ENCODE assay signal across 11 cellular contexts in the genomic region with DNA sequence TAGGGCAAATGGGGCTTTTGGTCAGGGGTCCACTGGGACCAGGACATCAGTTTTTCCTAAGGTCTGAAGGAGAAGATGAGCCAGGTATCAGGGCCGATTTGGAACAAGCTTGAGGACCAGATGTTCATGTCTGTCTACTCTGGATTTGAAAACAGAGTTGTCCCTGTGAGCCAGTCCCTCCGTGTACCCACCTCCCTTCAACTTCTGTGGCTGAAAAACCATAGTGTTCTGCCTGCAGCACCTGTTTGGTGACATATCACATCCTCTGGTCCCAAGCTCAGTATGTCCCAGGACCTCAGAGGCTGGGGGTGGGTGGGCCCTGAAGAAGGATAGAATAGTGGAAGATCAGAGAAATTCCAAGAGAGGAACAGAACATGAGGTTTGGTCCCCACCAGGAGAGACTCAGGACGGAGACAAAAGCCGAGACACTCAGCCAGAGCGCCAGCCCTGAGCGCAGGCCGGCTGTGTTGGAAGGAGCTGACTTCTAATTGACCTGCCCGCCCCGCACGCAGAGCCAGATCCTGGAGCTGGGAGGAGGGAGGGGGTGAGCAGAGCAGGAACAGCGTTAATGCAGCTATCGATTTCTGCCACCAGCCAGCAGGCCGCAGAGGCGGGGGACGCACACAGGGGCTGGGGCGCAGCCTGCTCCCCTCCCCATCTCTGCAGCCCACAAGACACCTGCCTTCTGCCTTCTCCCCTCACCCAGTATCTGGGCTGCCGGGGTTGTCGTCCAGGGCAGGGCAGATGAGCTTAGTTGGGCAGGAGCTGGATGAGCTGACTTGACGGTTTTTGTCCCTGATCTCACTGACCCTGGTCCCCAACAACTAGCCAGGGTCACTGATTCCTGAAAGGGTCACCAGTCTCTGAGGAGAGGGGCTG. TPM values are rescaled to one million over a fixed set of nuclear protein-coding genes. Genes with fewer than 3 reads are reported as not detected.
DNase-seq lines count a peak whose midpoint lies in the region; ATAC-seq and TF ChIP-seq lines count a peak whose summit lies in the region.
"Had no signal": no experiment of that assay in that cellular context is flagged by ENCODE, and none has a peak within 500 bp of the region (broad histone marks: within the 10 kb centered on the region; RNA-seq: fewer than 3 reads in every experiment).

No MANE protein-coding gene starts in this region.

- H4K91ac ChIP-seq in mesenchymal stem cell (ENCODE audit: low read length), result no peak overlapping the region

- H3K4me1 ChIP-seq in mesenchymal stem cell (ENCODE audit: control insufficient read depth, insufficient read depth, low read depth, low read length), result peaks cover 73% of the 10 kb centered on the region

- H3K4me1 Mint-ChIP-seq in brain, result peaks cover 90% of the 10 kb centered on the region
- H3K4me1 Mint-ChIP-seq in naive thymus-derived CD8-positive, alpha-beta T cell, result peaks cover 0 to 26% (median 3%) of the 10 kb centered on the region in 4 donors

- H3K79me1 ChIP-seq in mesenchymal stem cell (replicated peaks; ENCODE audit: low read length, poor library complexity, severe bottlenecking), result peaks cover 3% of the 10 kb centered on the region

- no peaks in the 10 kb centered on the region for H3K27me3 ChIP-seq in mesenchymal stem cell (ENCODE audit: control insufficient read depth in 1 of 2, insufficient read depth in 1 of 2, low read length in 2 of 2)

- H3K9ac ChIP-seq in mesenchymal stem cell (ENCODE audit: low read length), result peak overlapping the region; percentile 19

- no peaks in the 10 kb centered on the region for H3K9me3 Mint-ChIP-seq in brain
- no peaks in the 10 kb centered on the region for H3K9me3 Mint-ChIP-seq in naive thymus-derived CD8-positive, alpha-beta T cell
- H3K9me3 Mint-ChIP-seq: activated CD8-positive, alpha-beta T cell treated with anti-CD3 and anti-CD28 coated beads for 36 hours had no signal

- peaks cover 23% of the 10 kb centered on the region for H3K36me3 Mint-ChIP-seq in brain
- H3K36me3 Mint-ChIP-seq in naive thymus-derived CD8-positive, alpha-beta T cell, result no peaks in the 10 kb centered on the region

- H3K27me3 Mint-ChIP-seq in brain, result peaks cover 4% of the 10 kb centered on the region
- no peaks in the 10 kb centered on the region for H3K27me3 Mint-ChIP-seq in naive thymus-derived CD8-positive, alpha-beta T cell
- H3K27me3 Mint-ChIP-seq: activated CD8-positive, alpha-beta T cell treated with anti-CD3 and anti-CD28 coated beads for 36 hours had no signal

- no peak overlapping the region for H2AK5ac ChIP-seq in mesenchymal stem cell (ENCODE audit: low read length, severe bottlenecking)

- no peak for TF ChIP-seq RAD21 in Ishikawa (IDR thresholded peaks at IDR 0.05; ENCODE audit: low read depth)

- H2BK15ac ChIP-seq in mesenchymal stem cell (ENCODE audit: low read depth, poor library complexity, severe bottlenecking), result no peak overlapping the region

- H2AFZ ChIP-seq in mesenchymal stem cell (ENCODE audit: low read depth, low read length), result no peak overlapping the region

- no peak overlapping the region for H2BK12ac ChIP-seq in mesenchymal stem cell (ENCODE audit: low read length in 2 of 2)

- 74% methylated on average over 16 of the region's 19 CpGs for WGBS in mesenchymal stem cell

- DNase-seq in mesenchymal stem cell, result no peak
- peak in 17 of 49 donors; percentile 33 to 66 (median 43) for DNase-seq in substantia nigra (lab: John Stamatoyannopoulos, UW)
- no peak for DNase-seq in naive thymus-derived CD8-positive, alpha-beta T cell
- no peak for DNase-seq in islet precursor cell
- DNase-seq: activated CD8-positive, alpha-beta T cell treated with anti-CD3 and anti-CD28 coated beads for 36 hours; GDM1; RPMI8226; stimulated activated CD4-positive, alpha-beta T cell treated with anti-CD3 and anti-CD28 coated beads, Interleukin-1b, Interleukin-23, amount 100 ng/mL, for 48 hours had no signal

- H3K36me3 ChIP-seq in mesenchymal stem cell (ENCODE audit: control insufficient read depth in 1 of 2, insufficient read depth in 2 of 2, low read depth in 1 of 2, low read length in 2 of 2), result peaks cover 27 to 71% of the 10 kb centered on the region in 2 experiments

- no peak for TF ChIP-seq EP300 in Ishikawa (IDR thresholded peaks at IDR 0.05; ENCODE audit: borderline replicate concordance)

- peak overlapping the region; percentile 22 for H3K27ac ChIP-seq in mesenchymal stem cell (ENCODE audit: low read length, poor library complexity, severe bottlenecking)
- peak overlapping the region; percentile 100 for H3K27ac ChIP-seq in substantia nigra (ENCODE audit: low read depth, low read length, poor library complexity, severe bottlenecking)

- TF ChIP-seq CTCF in brain (conservative IDR thresholded peaks at IDR 0.05), result no peak

- POLR2A ChIA-PET in naive thymus-derived CD8-positive, alpha-beta T cell (lab: Charles Lee), result interaction anchor here (0.8 to 1.1 kb wide), 2 partner anchors 40 to 112 kb away, joined by 3 to 4 read pairs; no protein-coding TSS in a partner anchor

- H3K4me3 ChIP-seq in mesenchymal stem cell (ENCODE audit: insufficient read depth in 1 of 2, low read depth in 1 of 2, low read length in 2 of 2), result peak overlapping the region in 1 of 2 experiments; percentile 19

- peak overlapping the region in 1 of 2 experiments; percentile 1 for H3K18ac ChIP-seq in mesenchymal stem cell (ENCODE audit: low read depth in 1 of 2, low read length in 2 of 2)

- H3K4me2 ChIP-seq in mesenchymal stem cell (ENCODE audit: low read length, poor library complexity, severe bottlenecking), result no peak overlapping the region

- no peak overlapping the region for H3K4ac ChIP-seq in mesenchymal stem cell (ENCODE audit: low read depth in 1 of 2, low read length in 2 of 2)

- H3K4me3 Mint-ChIP-seq in brain, result peak overlapping the region; percentile 63 to 83 (median 77)
- no peak overlapping the region for H3K4me3 Mint-ChIP-seq in naive thymus-derived CD8-positive, alpha-beta T cell
- H3K4me3 Mint-ChIP-seq: activated CD8-positive, alpha-beta T cell treated with anti-CD3 and anti-CD28 coated beads for 36 hours had no signal

- H3K23ac ChIP-seq in mesenchymal stem cell (ENCODE audit: low read length in 2 of 2), result peak overlapping the region in 1 of 2 experiments; percentile 14

- H2BK5ac ChIP-seq in mesenchymal stem cell (ENCODE audit: low read depth, low read length, poor library complexity, severe bottlenecking), result no peak overlapping the region

- peak overlapping the region in 1 of 2 experiments; percentile 46 for H3K14ac ChIP-seq in mesenchymal stem cell (ENCODE audit: low read length in 2 of 2)

- H3K9me3 ChIP-seq in mesenchymal stem cell (ENCODE audit: control insufficient read depth, low read length), result no peaks in the 10 kb centered on the region

- no peak overlapping the region for H4K8ac ChIP-seq in mesenchymal stem cell (ENCODE audit: low read length)

- H3K27ac Mint-ChIP-seq in brain, result peak overlapping the region; percentile 98 to 99 (median 99)
- H3K27ac Mint-ChIP-seq in naive thymus-derived CD8-positive, alpha-beta T cell, result peak overlapping the region in 4 of 10 donors; percentile 8 to 25 (median 22)
- H3K27ac Mint-ChIP-seq: activated CD8-positive, alpha-beta T cell treated with anti-CD3 and anti-CD28 coated beads for 36 hours had no signal

- ATAC-seq in HG03439 (IDR thresholded peaks at IDR 0.05; ENCODE audit: unreplicated experiment), result no peak
- ATAC-seq in naive thymus-derived CD8-positive, alpha-beta T cell, result no peak
- ATAC-seq: activated CD8-positive, alpha-beta T cell treated with anti-CD3 and anti-CD28 coated beads for 36 hours had no signal

- H2BK120ac ChIP-seq in mesenchymal stem cell (ENCODE audit: low read depth, low read length), result no peak overlapping the region

TF ChIP-seq in Ishikawa, 13 proteins besides CTCF, POLR2A, EP300 and RAD21 (continues in another document):
- TF ChIP-seq, protein P1, sequence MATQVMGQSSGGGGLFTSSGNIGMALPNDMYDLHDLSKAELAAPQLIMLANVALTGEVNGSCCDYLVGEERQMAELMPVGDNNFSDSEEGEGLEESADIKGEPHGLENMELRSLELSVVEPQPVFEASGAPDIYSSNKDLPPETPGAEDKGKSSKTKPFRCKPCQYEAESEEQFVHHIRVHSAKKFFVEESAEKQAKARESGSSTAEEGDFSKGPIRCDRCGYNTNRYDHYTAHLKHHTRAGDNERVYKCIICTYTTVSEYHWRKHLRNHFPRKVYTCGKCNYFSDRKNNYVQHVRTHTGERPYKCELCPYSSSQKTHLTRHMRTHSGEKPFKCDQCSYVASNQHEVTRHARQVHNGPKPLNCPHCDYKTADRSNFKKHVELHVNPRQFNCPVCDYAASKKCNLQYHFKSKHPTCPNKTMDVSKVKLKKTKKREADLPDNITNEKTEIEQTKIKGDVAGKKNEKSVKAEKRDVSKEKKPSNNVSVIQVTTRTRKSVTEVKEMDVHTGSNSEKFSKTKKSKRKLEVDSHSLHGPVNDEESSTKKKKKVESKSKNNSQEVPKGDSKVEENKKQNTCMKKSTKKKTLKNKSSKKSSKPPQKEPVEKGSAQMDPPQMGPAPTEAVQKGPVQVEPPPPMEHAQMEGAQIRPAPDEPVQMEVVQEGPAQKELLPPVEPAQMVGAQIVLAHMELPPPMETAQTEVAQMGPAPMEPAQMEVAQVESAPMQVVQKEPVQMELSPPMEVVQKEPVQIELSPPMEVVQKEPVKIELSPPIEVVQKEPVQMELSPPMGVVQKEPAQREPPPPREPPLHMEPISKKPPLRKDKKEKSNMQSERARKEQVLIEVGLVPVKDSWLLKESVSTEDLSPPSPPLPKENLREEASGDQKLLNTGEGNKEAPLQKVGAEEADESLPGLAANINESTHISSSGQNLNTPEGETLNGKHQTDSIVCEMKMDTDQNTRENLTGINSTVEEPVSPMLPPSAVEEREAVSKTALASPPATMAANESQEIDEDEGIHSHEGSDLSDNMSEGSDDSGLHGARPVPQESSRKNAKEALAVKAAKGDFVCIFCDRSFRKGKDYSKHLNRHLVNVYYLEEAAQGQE (IDR thresholded peaks at IDR 0.05; ENCODE audit: low read depth), result no peak
- TF ChIP-seq ZBTB7A (IDR thresholded peaks at IDR 0.05; ENCODE audit: low read depth), result no peak
- TF ChIP-seq CREB1 (IDR thresholded peaks at IDR 0.05; ENCODE audit: low read depth), result no peak
- TF ChIP-seq, protein P2, sequence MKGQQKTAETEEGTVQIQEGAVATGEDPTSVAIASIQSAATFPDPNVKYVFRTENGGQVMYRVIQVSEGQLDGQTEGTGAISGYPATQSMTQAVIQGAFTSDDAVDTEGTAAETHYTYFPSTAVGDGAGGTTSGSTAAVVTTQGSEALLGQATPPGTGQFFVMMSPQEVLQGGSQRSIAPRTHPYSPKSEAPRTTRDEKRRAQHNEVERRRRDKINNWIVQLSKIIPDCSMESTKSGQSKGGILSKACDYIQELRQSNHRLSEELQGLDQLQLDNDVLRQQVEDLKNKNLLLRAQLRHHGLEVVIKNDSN (IDR thresholded peaks at IDR 0.05), result no peak
- TF ChIP-seq EGR1 (IDR thresholded peaks at IDR 0.05), result no peak
- TF ChIP-seq TAF1 (IDR thresholded peaks at IDR 0.05; ENCODE audit: low read depth), result 0 out of 2 replicates have a peak, but pooled peaks have one; percentile 4
- TF ChIP-seq FOXM1 (IDR thresholded peaks at IDR 0.05; ENCODE audit: borderline replicate concordance, low read depth), result no peak

RNA-seq across cellular contexts. Expression of a gene that starts 29.5 kb away (rescaled TPM):
- 79.7 TPM for polyA plus RNA-seq in brain (ENCODE audit: insufficient read depth, low read depth, low replicate concordance)
- polyA plus RNA-seq in mesenchymal stem cell (2013, experiment 1 of 2), result 75.1 TPM
- 76.7 TPM for polyA plus RNA-seq in mesenchymal stem cell (2013, experiment 2 of 2)
- total RNA-seq in naive thymus-derived CD8-positive, alpha-beta T cell, result 1 to 10 TPM; 6.8 to 8.3 TPM
- 10 to 100 TPM in 1 of 3 donors, 1 to 10 TPM in 2; 2.6 to 24.6 (median 3.7) TPM for polyA plus RNA-seq in naive thymus-derived CD8-positive, alpha-beta T cell

Comparison
In these comparisons a context has a peak if more than half of its experiments do, and no peak if none do; other contexts are left out.
1. H3K4me3 Mint-ChIP-seq: peak in brain (5 of 5); none in naive thymus-derived CD8-positive, alpha-beta T cell (0 of 10).